Comparison of ENCODE assay signal across 1 cellular context in the genomic region with DNA sequence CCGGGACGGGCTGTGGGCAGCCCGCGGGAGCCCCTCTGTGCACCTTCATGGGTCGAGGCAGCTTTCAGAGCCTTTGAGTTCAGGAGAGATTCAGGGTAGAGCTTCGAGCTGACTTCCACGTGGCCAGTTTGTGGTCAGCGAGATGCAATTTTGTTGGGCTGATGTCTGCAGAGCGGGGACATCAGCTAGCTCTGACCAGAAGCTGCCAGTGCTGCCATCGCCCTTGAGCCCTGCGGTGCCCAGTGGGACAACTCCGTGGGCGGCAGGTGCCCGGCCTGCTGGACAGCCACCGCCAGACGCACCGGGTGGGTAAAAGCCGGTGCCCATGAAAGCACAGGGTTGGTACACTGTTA.
TF ChIP-seq lines count a peak whose summit lies in the region.

No MANE protein-coding gene starts in this region.

TF ChIP-seq in HEK293, 187 proteins besides CTCF, POLR2A, EP300 and RAD21 (continued from another document):
- TF ChIP-seq, protein P1, sequence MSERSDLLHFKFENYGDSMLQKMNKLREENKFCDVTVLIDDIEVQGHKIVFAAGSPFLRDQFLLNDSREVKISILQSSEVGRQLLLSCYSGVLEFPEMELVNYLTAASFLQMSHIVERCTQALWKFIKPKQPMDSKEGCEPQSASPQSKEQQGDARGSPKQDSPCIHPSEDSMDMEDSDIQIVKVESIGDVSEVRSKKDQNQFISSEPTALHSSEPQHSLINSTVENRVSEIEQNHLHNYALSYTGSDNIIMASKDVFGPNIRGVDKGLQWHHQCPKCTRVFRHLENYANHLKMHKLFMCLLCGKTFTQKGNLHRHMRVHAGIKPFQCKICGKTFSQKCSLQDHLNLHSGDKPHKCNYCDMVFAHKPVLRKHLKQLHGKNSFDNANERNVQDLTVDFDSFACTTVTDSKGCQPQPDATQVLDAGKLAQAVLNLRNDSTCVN (tag by site-specific recombination; optimal IDR thresholded peaks at IDR 0.05) = no peak
- TF ChIP-seq ZNF830 (tag by site-specific recombination; IDR thresholded peaks at IDR 0.05; ENCODE audit: low read depth) (no peak), BCL11B (tag by site-specific recombination; IDR thresholded peaks at IDR 0.05; ENCODE audit: low read depth) (no peak), ZNF354C (tag by site-specific recombination; IDR thresholded peaks at IDR 0.05; ENCODE audit: borderline replicate concordance, low read depth) (no peak), ZNF37A (tag by site-specific recombination; IDR thresholded peaks at IDR 0.05) (no peak), ZNF585B (tag by site-specific recombination; IDR thresholded peaks at IDR 0.05) (no peak)
- TF ChIP-seq, protein P2, sequence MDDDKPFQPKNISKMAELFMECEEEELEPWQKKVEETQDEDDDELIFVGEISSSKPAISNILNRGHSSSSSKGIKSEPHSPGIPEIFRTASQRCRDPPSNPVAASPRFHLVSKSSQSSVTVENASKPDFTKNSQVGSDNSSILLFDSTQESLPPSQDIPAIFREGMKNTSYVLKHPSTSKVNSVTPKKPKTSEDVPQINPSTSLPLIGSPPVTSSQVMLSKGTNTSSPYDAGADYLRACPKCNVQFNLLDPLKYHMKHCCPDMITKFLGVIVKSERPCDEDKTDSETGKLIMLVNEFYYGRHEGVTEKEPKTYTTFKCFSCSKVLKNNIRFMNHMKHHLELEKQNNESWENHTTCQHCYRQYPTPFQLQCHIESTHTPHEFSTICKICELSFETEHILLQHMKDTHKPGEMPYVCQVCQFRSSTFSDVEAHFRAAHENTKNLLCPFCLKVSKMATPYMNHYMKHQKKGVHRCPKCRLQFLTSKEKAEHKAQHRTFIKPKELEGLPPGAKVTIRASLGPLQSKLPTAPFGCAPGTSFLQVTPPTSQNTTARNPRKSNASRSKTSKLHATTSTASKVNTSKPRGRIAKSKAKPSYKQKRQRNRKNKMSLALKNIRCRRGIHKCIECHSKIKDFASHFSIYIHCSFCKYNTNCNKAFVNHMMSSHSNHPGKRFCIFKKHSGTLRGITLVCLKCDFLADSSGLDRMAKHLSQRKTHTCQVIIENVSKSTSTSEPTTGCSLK (tag by site-specific recombination; IDR thresholded peaks at IDR 0.05) = no peak
- TF ChIP-seq, protein P3, sequence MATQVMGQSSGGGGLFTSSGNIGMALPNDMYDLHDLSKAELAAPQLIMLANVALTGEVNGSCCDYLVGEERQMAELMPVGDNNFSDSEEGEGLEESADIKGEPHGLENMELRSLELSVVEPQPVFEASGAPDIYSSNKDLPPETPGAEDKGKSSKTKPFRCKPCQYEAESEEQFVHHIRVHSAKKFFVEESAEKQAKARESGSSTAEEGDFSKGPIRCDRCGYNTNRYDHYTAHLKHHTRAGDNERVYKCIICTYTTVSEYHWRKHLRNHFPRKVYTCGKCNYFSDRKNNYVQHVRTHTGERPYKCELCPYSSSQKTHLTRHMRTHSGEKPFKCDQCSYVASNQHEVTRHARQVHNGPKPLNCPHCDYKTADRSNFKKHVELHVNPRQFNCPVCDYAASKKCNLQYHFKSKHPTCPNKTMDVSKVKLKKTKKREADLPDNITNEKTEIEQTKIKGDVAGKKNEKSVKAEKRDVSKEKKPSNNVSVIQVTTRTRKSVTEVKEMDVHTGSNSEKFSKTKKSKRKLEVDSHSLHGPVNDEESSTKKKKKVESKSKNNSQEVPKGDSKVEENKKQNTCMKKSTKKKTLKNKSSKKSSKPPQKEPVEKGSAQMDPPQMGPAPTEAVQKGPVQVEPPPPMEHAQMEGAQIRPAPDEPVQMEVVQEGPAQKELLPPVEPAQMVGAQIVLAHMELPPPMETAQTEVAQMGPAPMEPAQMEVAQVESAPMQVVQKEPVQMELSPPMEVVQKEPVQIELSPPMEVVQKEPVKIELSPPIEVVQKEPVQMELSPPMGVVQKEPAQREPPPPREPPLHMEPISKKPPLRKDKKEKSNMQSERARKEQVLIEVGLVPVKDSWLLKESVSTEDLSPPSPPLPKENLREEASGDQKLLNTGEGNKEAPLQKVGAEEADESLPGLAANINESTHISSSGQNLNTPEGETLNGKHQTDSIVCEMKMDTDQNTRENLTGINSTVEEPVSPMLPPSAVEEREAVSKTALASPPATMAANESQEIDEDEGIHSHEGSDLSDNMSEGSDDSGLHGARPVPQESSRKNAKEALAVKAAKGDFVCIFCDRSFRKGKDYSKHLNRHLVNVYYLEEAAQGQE (tag by site-specific recombination; IDR thresholded peaks at IDR 0.05) = peak; percentile 72
- TF ChIP-seq, protein P4, sequence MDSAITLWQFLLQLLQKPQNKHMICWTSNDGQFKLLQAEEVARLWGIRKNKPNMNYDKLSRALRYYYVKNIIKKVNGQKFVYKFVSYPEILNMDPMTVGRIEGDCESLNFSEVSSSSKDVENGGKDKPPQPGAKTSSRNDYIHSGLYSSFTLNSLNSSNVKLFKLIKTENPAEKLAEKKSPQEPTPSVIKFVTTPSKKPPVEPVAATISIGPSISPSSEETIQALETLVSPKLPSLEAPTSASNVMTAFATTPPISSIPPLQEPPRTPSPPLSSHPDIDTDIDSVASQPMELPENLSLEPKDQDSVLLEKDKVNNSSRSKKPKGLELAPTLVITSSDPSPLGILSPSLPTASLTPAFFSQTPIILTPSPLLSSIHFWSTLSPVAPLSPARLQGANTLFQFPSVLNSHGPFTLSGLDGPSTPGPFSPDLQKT (IDR thresholded peaks at IDR 0.05; ENCODE audit: borderline replicate concordance, low read depth, low read length) = no peak
- TF ChIP-seq, protein P5, sequence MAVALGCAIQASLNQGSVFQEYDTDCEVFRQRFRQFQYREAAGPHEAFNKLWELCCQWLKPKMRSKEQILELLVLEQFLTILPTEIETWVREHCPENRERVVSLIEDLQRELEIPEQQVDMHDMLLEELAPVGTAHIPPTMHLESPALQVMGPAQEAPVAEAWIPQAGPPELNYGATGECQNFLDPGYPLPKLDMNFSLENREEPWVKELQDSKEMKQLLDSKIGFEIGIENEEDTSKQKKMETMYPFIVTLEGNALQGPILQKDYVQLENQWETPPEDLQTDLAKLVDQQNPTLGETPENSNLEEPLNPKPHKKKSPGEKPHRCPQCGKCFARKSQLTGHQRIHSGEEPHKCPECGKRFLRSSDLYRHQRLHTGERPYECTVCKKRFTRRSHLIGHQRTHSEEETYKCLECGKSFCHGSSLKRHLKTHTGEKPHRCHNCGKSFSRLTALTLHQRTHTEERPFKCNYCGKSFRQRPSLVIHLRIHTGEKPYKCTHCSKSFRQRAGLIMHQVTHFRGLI (tag by site-specific recombination; IDR thresholded peaks at IDR 0.05) = 0 out of 2 replicates have a peak, but pooled peaks have one; percentile 18
- TF ChIP-seq, protein P6, sequence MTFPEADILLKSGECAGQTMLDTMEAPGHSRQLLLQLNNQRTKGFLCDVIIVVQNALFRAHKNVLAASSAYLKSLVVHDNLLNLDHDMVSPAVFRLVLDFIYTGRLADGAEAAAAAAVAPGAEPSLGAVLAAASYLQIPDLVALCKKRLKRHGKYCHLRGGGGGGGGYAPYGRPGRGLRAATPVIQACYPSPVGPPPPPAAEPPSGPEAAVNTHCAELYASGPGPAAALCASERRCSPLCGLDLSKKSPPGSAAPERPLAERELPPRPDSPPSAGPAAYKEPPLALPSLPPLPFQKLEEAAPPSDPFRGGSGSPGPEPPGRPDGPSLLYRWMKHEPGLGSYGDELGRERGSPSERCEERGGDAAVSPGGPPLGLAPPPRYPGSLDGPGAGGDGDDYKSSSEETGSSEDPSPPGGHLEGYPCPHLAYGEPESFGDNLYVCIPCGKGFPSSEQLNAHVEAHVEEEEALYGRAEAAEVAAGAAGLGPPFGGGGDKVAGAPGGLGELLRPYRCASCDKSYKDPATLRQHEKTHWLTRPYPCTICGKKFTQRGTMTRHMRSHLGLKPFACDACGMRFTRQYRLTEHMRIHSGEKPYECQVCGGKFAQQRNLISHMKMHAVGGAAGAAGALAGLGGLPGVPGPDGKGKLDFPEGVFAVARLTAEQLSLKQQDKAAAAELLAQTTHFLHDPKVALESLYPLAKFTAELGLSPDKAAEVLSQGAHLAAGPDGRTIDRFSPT (tag by site-specific recombination; IDR thresholded peaks at IDR 0.05) = 0 out of 2 replicates have a peak, but pooled peaks have one; percentile 37
